In genomic region chr4:187606581-187606980, GRCh38 we compare ENCODE assay signal across 8 cellular contexts.
A peak's percentile ranks its signal among the peaks of the same experiment; 100 is the strongest.
DNase-seq lines count a peak whose midpoint lies in the region; ATAC-seq and TF ChIP-seq lines count a peak whose summit lies in the region.

No MANE protein-coding gene starts in this region.

- H3K36me3 ChIP-seq in brain microvascular endothelial cell (replicated peaks): no peaks in the 10 kb centered on the region

- H3K4me3 ChIP-seq in brain microvascular endothelial cell (ENCODE audit: low read depth, low read length): no peak overlapping the region

- in situ Hi-C loops in brain microvascular endothelial cell (cut with HindIII; ENCODE audit: low pct_ligation_motif_present, low sequenced_read_pairs): no loop called here

- DNase-seq in NCI-H1436 (lab: John Stamatoyannopoulos, UW) (peak; percentile 34), NCI-H1436 treated with DMSO at 0.1 percent for 48 hours (lab: John Stamatoyannopoulos, UW) (no peak), GM20000 (ENCODE audit: low spot score) (peak; percentile 57), NCI-H2081 (lab: John Stamatoyannopoulos, UW) (peak; percentile 17 to 38), brain microvascular endothelial cell (peak; percentile 61), left colon (no peak)
- no peak for DNase-seq in stimulated activated CD4-positive, alpha-beta T cell treated with anti-CD3 and anti-CD28 coated beads, Interleukin-2, amount 100 ng/mL, for 48 hours

- no peak overlapping the region for H3K27ac ChIP-seq in brain microvascular endothelial cell

- ATAC-seq in left colon (peak; percentile 59), HG02970 (IDR thresholded peaks at IDR 0.05; ENCODE audit: low FRiP score, unreplicated experiment) (no peak)

- TF ChIP-seq CTCF in GM20000 (IDR thresholded peaks at IDR 0.05; ENCODE audit: extremely low read depth, missing control alignments): peak; percentile 73
- peak; percentile 87 for TF ChIP-seq CTCF in brain microvascular endothelial cell (IDR thresholded peaks at IDR 0.05; ENCODE audit: low read depth, low read length, missing control alignments)

- intact Hi-C loops in left colon (cut with DNase I, micrococcal nuclease): no loop called here

- no peaks in the 10 kb centered on the region for H3K27me3 ChIP-seq in brain microvascular endothelial cell (replicated peaks)

Comparison
In these comparisons a context has a peak if more than half of its experiments do, and no peak if none do; other contexts are left out.
1. DNase-seq: peak in NCI-H1436 (single experiment), GM20000 (single experiment), NCI-H2081 (2 of 2) and brain microvascular endothelial cell (single experiment); none in NCI-H1436 treated with DMSO at 0.1 percent for 48 hours (single experiment), left colon (0 of 2) and stimulated activated CD4-positive, alpha-beta T cell treated with anti-CD3 and anti-CD28 coated beads, Interleukin-2, amount 100 ng/mL, for 48 hours (0 of 2).